ENCODE assay signal across 9 cellular contexts in genomic region chr10:46106410-46107255, GRCh38.
A peak's percentile ranks its signal among the peaks of the same experiment; 100 is the strongest.
DNase-seq lines count a peak whose midpoint lies in the region; ATAC-seq, FAIRE-seq and TF ChIP-seq lines count a peak whose summit lies in the region.
"Had no signal": no experiment of that assay in that cellular context is flagged by ENCODE, and none has a peak within 500 bp of the region (broad histone marks: within the 10 kb centered on the region; RNA-seq: fewer than 3 reads in every experiment).

No MANE protein-coding gene starts in this region.

- H3K27me3 ChIP-seq in bronchial epithelial cell (ENCODE audit: control insufficient read depth, insufficient read depth, low read length) = peaks cover 10% of the 10 kb centered on the region

- H3K36me3 Mint-ChIP-seq in T-cell = no peaks in the 10 kb centered on the region

- H3K27me3 Mint-ChIP-seq in T-cell = peaks cover 0 to 6% of the 10 kb centered on the region in 2 donors

- no peaks in the 10 kb centered on the region for H3K36me3 ChIP-seq in bronchial epithelial cell (ENCODE audit: control insufficient read depth, insufficient read depth, low read length)

- DNase-seq in Daoy (ENCODE audit: low read depth) (peak; percentile 70), HuH-7 (ENCODE audit: low spot score) (peak; percentile 42), T-cell (peak in 12 of 34 experiments; percentile 28 to 56 (median 47)), bronchial epithelial cell (ENCODE audit: low read depth) (peak; percentile 17), iPS-NIHi11 (ENCODE audit: low spot score) (peak; percentile 72), skeletal muscle cell (ENCODE audit: low read depth) (no peak), NCI-H2081 treated with DMSO at 0.1 percent for 48 hours (lab: John Stamatoyannopoulos, UW) (no peak)

- H3K4me1 Mint-ChIP-seq in T-cell = peaks cover 14 to 20% (median 15%) of the 10 kb centered on the region in 3 donors

- POLR2A ChIA-PET in T-cell (lab: Charles Lee) = no interaction called here

- peak overlapping the region; percentile 44 for H3K4me3 ChIP-seq in bronchial epithelial cell (ENCODE audit: low read depth, low read length)
- H3K4me3 ChIP-seq in skeletal muscle cell (ENCODE audit: low read depth, low read length) = peak overlapping the region; percentile 59

- H3K9me3 Mint-ChIP-seq in T-cell = no peaks in the 10 kb centered on the region

- no peak for FAIRE-seq in bronchial epithelial cell (lab: Jason Lieb, UNC)
- FAIRE-seq: colon had no signal

- ATAC-seq in GM21529 (IDR thresholded peaks at IDR 0.05; ENCODE audit: unreplicated experiment) (peak; percentile 94), T-cell (replicated peaks in 1 of 4) (peak; percentile 90 to 95 (median 91))

- no peak for TF ChIP-seq CTCF in bronchial epithelial cell (IDR thresholded peaks at IDR 0.05; ENCODE audit: insufficient read depth, low read length, severe bottlenecking)

- peak overlapping the region; percentile 75 to 89 (median 85) for H3K4me3 Mint-ChIP-seq in T-cell

- CTCF ChIA-PET in T-cell (lab: Charles Lee) = no interaction called here

- peak overlapping the region; percentile 23 to 83 for H3K27ac Mint-ChIP-seq in T-cell

Comparison
In these comparisons a context has a peak if more than half of its experiments do, and no peak if none do; other contexts are left out.
1. DNase-seq: peak in Daoy (single experiment), HuH-7 (single experiment), bronchial epithelial cell (single experiment) and iPS-NIHi11 (single experiment); none in skeletal muscle cell (single experiment) and NCI-H2081 treated with DMSO at 0.1 percent for 48 hours (single experiment).